In the genomic region with DNA sequence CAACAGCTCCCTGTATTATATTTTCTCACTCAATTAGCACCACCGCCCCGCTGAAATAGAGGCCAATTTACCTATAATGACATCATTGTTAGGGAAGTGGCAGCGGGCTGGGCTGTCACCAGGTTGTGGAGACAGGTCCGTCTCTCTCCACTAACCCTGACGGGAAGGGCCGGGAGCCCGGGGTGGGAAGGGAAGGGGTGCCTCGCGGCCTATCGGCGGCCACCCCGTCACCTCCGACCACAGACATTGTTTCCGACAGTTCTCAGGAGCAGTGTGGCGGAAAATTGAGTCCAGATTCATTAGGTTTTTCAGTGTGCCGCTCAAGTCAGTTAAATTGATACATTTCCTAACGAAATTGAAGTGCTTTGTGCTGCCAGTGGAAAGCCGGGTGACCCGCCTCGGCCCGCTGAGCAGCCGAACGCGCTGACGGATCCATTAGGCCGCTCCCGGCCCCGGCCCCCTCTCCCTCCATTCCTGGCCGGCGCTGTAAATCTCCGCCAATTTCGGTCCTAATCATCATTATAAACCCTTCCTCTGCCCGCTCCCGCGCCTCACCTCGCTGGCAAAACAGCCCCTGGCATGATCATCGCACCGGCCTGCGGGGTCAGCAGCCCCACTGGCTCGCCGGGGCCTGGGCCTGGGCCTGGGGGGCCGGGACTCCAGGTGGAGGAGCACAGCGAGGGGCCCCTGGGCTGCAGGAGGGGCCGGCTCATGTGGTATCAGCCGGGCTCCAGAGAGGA, we compare ENCODE assay signal across 29 cellular contexts. TPM values are rescaled to one million over a fixed set of nuclear protein-coding genes. Genes with fewer than 3 reads are reported as not detected.
DNase-seq lines count a peak whose midpoint lies in the region; TF ChIP-seq lines count a peak whose summit lies in the region.
"Had no signal": no experiment of that assay in that cellular context is flagged by ENCODE, and none has a peak within 500 bp of the region (broad histone marks: within the 10 kb centered on the region; RNA-seq: fewer than 3 reads in every experiment).

No MANE protein-coding gene starts in this region.

- H3K4me1 ChIP-seq in neural progenitor cell (no peaks in the 10 kb centered on the region), adrenal gland (replicated peaks in 1 of 2) (no peaks in the 10 kb centered on the region)
- H3K4me1 ChIP-seq: breast epithelium, testis had no signal

- H3K36me3 Mint-ChIP-seq in activated naive CD4-positive, alpha-beta T cell treated with anti-CD3 and anti-CD28 coated beads for 36 hours (ENCODE audit: low read depth), result no peaks in the 10 kb centered on the region
- no peaks in the 10 kb centered on the region for H3K36me3 Mint-ChIP-seq in neural progenitor cell

- H3K27me3 Mint-ChIP-seq in activated naive CD4-positive, alpha-beta T cell treated with anti-CD3 and anti-CD28 coated beads for 36 hours (ENCODE audit: low read depth), result peaks cover 13% of the 10 kb centered on the region
- peaks cover 30% of the 10 kb centered on the region for H3K27me3 Mint-ChIP-seq in neural progenitor cell (ENCODE audit: insufficient read depth, low read depth)
- H3K27me3 Mint-ChIP-seq: activated CD4-positive, alpha-beta T cell treated with anti-CD3 and anti-CD28 coated beads, Interleukin-2, amount 10 ng/mL, durations not matched to agents 7 days and 5 days; IgD-negative memory B cell had no signal

- intact Hi-C loops in activated naive CD4-positive, alpha-beta T cell treated with anti-CD3 and anti-CD28 coated beads for 36 hours (cut with micrococcal nuclease), result no loop called here
- intact Hi-C loops in adrenal gland (cut with DNase I), result no loop called here

- H3K9me3 ChIP-seq in neural progenitor cell (ENCODE audit: low read depth) (no peaks in the 10 kb centered on the region), adrenal gland (replicated peaks in 1 of 3) (no peaks in the 10 kb centered on the region)
- H3K9me3 ChIP-seq: neutrophil, testis had no signal

- H3K27ac ChIP-seq in neural progenitor cell (no peak overlapping the region), adrenal gland (no peak overlapping the region)
- H3K27ac ChIP-seq: breast epithelium, neutrophil, skin epidermis, testis had no signal

- H4K20me1 ChIP-seq in neural progenitor cell (ENCODE audit: low read depth), result no peaks in the 10 kb centered on the region

- no peaks in the 10 kb centered on the region for H3K4me1 Mint-ChIP-seq in activated naive CD4-positive, alpha-beta T cell treated with anti-CD3 and anti-CD28 coated beads for 36 hours (ENCODE audit: low read depth)
- H3K4me1 Mint-ChIP-seq in neural progenitor cell, result no peaks in the 10 kb centered on the region
- H3K4me1 Mint-ChIP-seq: activated CD4-positive, alpha-beta T cell treated with anti-CD3 and anti-CD28 coated beads, Interleukin-2, amount 10 ng/mL, durations not matched to agents 7 days and 5 days; IgD-negative memory B cell had no signal

- no peaks in the 10 kb centered on the region for H3K36me3 ChIP-seq in neural progenitor cell
- no peaks in the 10 kb centered on the region for H3K36me3 ChIP-seq in adrenal gland (replicated peaks in 1 of 2)
- H3K36me3 ChIP-seq: breast epithelium, neutrophil had no signal

- H3K27me3 ChIP-seq in neural progenitor cell, result peaks cover 20% of the 10 kb centered on the region
- H3K27me3 ChIP-seq in adrenal gland, result peaks cover 33% of the 10 kb centered on the region
- H3K27me3 ChIP-seq: testis had no signal

- H3K27ac Mint-ChIP-seq in activated naive CD4-positive, alpha-beta T cell treated with anti-CD3 and anti-CD28 coated beads for 36 hours, result no peak overlapping the region
- H3K27ac Mint-ChIP-seq in neural progenitor cell, result no peak overlapping the region
- H3K27ac Mint-ChIP-seq: activated CD4-positive, alpha-beta T cell treated with anti-CD3 and anti-CD28 coated beads, Interleukin-2, amount 10 ng/mL, durations not matched to agents 7 days and 5 days; IgD-negative memory B cell; progenitor cell of endocrine pancreas had no signal

- no peak for TF ChIP-seq POLR2A in adrenal gland (IDR thresholded peaks at IDR 0.05)

- H2AFZ ChIP-seq in neural progenitor cell (replicated peaks), result no peak overlapping the region

- H3F3A ChIP-seq in neural progenitor cell (ENCODE audit: low read depth), result peaks cover 11% of the 10 kb centered on the region

- no peaks in the 10 kb centered on the region for H3K79me2 ChIP-seq in neural progenitor cell (ENCODE audit: low read depth)

- H3K4me2 ChIP-seq in neural progenitor cell, result no peak overlapping the region

- no peak overlapping the region for H3K9ac ChIP-seq in neural progenitor cell

- peak; percentile 9 for DNase-seq in activated naive CD4-positive, alpha-beta T cell treated with anti-CD3 and anti-CD28 coated beads, Interleukin-2, amount 50 U/mL, for 16 hours
- no peak for DNase-seq in activated naive CD4-positive, alpha-beta T cell treated with anti-CD3 and anti-CD28 coated beads for 36 hours
- peak; percentile 70 for DNase-seq in NCI-H146 (lab: John Stamatoyannopoulos, UW)
- peak; percentile 28 for DNase-seq in astrocyte of the hippocampus (ENCODE audit: low read depth, low spot score)
- DNase-seq in neural progenitor cell (ENCODE audit: low spot score), result peak; percentile 62
- no peak for DNase-seq in EL
- no peak for DNase-seq in NCI-H2029 treated with DMSO at 0.1 percent for 48 hours (lab: John Stamatoyannopoulos, UW)
- no peak for DNase-seq in adrenal gland
- DNase-seq: ACHN; activated CD4-positive, alpha-beta T cell treated with anti-CD3 and anti-CD28 coated beads, Interleukin-2, amount 10 ng/mL, durations not matched to agents 7 days and 5 days; activated T-cell treated with anti-CD3 and anti-CD28 coated beads, Interleukin-2, amount 50 U/mL, for 48 hours; DMS53; effector CD8-positive, alpha-beta T cell; GF-D8; NCI-H1092; NCI-H82; stimulated activated naive CD8-positive, alpha-beta T cell treated with anti-CD3 and anti-CD28 coated beads, Interleukin-15, Interleukin-2, amounts not matched to agents 100 U/mL and 50 U/mL, for 24 hours; T1000; testis had no signal

- H3K4me3 ChIP-seq in neural progenitor cell, result no peak overlapping the region
- no peak overlapping the region for H3K4me3 ChIP-seq in adrenal gland
- H3K4me3 ChIP-seq: breast epithelium, skin epidermis, testis had no signal

- 66 to 80% (median 70%) methylated on average over 35 to 45 of the region's 45 CpGs for WGBS in adrenal gland, 4 donors

- H3K9me3 Mint-ChIP-seq in activated naive CD4-positive, alpha-beta T cell treated with anti-CD3 and anti-CD28 coated beads for 36 hours, result peaks cover 4% of the 10 kb centered on the region
- H3K9me3 Mint-ChIP-seq in neural progenitor cell, result peaks cover 7% of the 10 kb centered on the region

- no peak for TF ChIP-seq CTCF in neural progenitor cell (IDR thresholded peaks at IDR 0.05)
- no peak for TF ChIP-seq CTCF in adrenal gland (IDR thresholded peaks at IDR 0.05)

- H3K4me3 Mint-ChIP-seq in activated naive CD4-positive, alpha-beta T cell treated with anti-CD3 and anti-CD28 coated beads for 36 hours, result no peak overlapping the region
- no peak overlapping the region for H3K4me3 Mint-ChIP-seq in neural progenitor cell
- H3K4me3 Mint-ChIP-seq: activated CD4-positive, alpha-beta T cell treated with anti-CD3 and anti-CD28 coated beads, Interleukin-2, amount 10 ng/mL, durations not matched to agents 7 days and 5 days; IgD-negative memory B cell had no signal

- CTCF ChIA-PET in activated naive CD4-positive, alpha-beta T cell treated with anti-CD3 and anti-CD28 coated beads for 36 hours (lab: Charles Lee), result no interaction called here

RNA-seq across cellular contexts. Expression of gene UNCX, which starts 43.2 kb away (rescaled TPM):
- total RNA-seq in activated naive CD4-positive, alpha-beta T cell treated with anti-CD3 and anti-CD28 coated beads for 36 hours, result not detected
- not detected in 2 replicates for total RNA-seq in neural progenitor cell (ENCODE audit: low replicate concordance)
- not detected for total RNA-seq in adrenal gland
- not detected for polyA plus RNA-seq in adrenal gland
- total RNA-seq: activated CD4-positive, alpha-beta T cell treated with anti-CD3 and anti-CD28 coated beads, Interleukin-2, amount 10 ng/mL, durations not matched to agents 7 days and 5 days; breast epithelium; lung microvascular endothelial cell; progenitor cell of endocrine pancreas; urinary bladder had no signal
- polyA plus RNA-seq: adipose tissue, BJ, IgD-negative memory B cell, keratinocyte, urinary bladder had no signal

Comparison
In these comparisons a context has a peak if more than half of its experiments do, and no peak if none do; other contexts are left out.
1. DNase-seq: peak in activated naive CD4-positive, alpha-beta T cell treated with anti-CD3 and anti-CD28 coated beads, Interleukin-2, amount 50 U/mL, for 16 hours (single experiment), NCI-H146 (single experiment), astrocyte of the hippocampus (single experiment) and neural progenitor cell (single experiment); none in activated naive CD4-positive, alpha-beta T cell treated with anti-CD3 and anti-CD28 coated beads for 36 hours (single experiment), EL (single experiment), NCI-H2029 treated with DMSO at 0.1 percent for 48 hours (single experiment) and adrenal gland (0 of 7).